22 cellular contexts compared by ENCODE assay signal in the genomic region with DNA sequence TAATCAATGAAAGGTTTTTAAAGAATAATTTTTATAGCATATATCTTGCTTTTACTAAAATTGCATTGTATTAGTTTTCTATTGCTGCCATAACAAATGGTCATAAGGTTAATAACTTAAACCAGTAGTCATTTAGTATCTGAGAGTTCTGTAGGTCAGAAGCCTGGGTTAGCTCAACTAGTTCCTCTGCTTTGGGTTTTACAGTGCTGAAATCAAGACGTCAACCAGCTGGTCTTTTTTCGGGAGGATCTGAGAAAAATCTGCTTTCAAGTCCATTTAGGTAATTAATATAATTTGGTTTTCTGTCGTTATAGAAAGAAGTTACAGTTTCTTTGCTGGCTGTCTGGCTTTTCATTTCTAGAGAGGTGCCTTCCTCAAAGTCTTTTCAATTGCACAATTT.
"Had no signal": no experiment of that assay in that cellular context is flagged by ENCODE, and none has a peak within 500 bp of the region (broad histone marks: within the 10 kb centered on the region; RNA-seq: fewer than 3 reads in every experiment).

No MANE protein-coding gene starts in this region.

- H3K36me3 Mint-ChIP-seq: activated naive CD8-positive, alpha-beta T cell treated with anti-CD3 and anti-CD28 coated beads for 36 hours; mesothelial cell of epicardium; natural killer cell treated with Interleukin-12 subunit alpha and Interleukin-12 subunit beta and Interleukin-15 and Interleukin-18, amount 100 ng/mL, for 72 hours had no signal

- H3K4me3 Mint-ChIP-seq: activated B cell treated with CpG ODN at 0.5 μM for 24 hours; activated CD4-positive, alpha-beta T cell treated with anti-CD3 and anti-CD28 coated beads for 36 hours; activated naive CD8-positive, alpha-beta T cell treated with anti-CD3 and anti-CD28 coated beads for 36 hours; activated T-cell treated with anti-CD3 and anti-CD28 coated beads, Interleukin-2, amount 50 U/mL, for 4 hours; mesothelial cell of epicardium; natural killer cell treated with Interleukin-12 subunit alpha and Interleukin-12 subunit beta and Interleukin-15 and Interleukin-18, amount 100 ng/mL, for 72 hours had no signal

- DNase-seq: activated B cell treated with CpG ODN at 0.5 μM for 24 hours; activated CD4-positive, alpha-beta T cell treated with anti-CD3 and anti-CD28 coated beads for 36 hours; activated CD4-positive, alpha-beta T cell treated with anti-CD3 and anti-CD28 coated beads, Interleukin-2, amount 50 U/mL, for 48 hours; activated CD8-positive, alpha-beta memory T cell treated with anti-CD3 and anti-CD28 coated beads, Interleukin-2, amount 50 U/mL, for 48 hours; activated naive CD4-positive, alpha-beta T cell; activated naive CD8-positive, alpha-beta T cell treated with anti-CD3 and anti-CD28 coated beads for 36 hours; activated T-cell treated with anti-CD3 and anti-CD28 coated beads, Interleukin-2, amount 50 U/mL, for 4 hours; central memory CD4-positive, alpha-beta T cell; effector memory CD4-positive, alpha-beta T cell; hippocampal formation; kidney glomerular epithelial cell; left lung; retina; stimulated activated CD4-positive, alpha-beta T cell treated with anti-CD3 and anti-CD28 coated beads, Interleukin-4, amount 100 ng/mL, for 1 hour; stimulated activated naive CD4-positive, alpha-beta T cell treated with Interleukin-2 at 50 U/mL for 16 hours; upper lobe of left lung had no signal

- ATAC-seq: activated CD4-positive, alpha-beta T cell treated with anti-CD3 and anti-CD28 coated beads for 36 hours; activated T-cell treated with anti-CD3 and anti-CD28 coated beads, Interleukin-2, amount 50 U/mL, for 4 hours; esophagus mucosa; left lung; natural killer cell treated with Interleukin-12 subunit alpha and Interleukin-12 subunit beta and Interleukin-15 and Interleukin-18, amount 100 ng/mL, for 72 hours had no signal

- H3K9me3 Mint-ChIP-seq: activated B cell treated with CpG ODN at 0.5 μM for 24 hours; activated naive CD8-positive, alpha-beta T cell treated with anti-CD3 and anti-CD28 coated beads for 36 hours; activated T-cell treated with anti-CD3 and anti-CD28 coated beads, Interleukin-2, amount 50 U/mL, for 4 hours had no signal

- H3K4me1 ChIP-seq: left lung, upper lobe of left lung had no signal

- H3K36me3 ChIP-seq: left lung, thoracic aorta, upper lobe of left lung had no signal

- H3K4me1 Mint-ChIP-seq: activated CD4-positive, alpha-beta T cell treated with anti-CD3 and anti-CD28 coated beads for 36 hours; activated naive CD8-positive, alpha-beta T cell treated with anti-CD3 and anti-CD28 coated beads for 36 hours; mesothelial cell of epicardium had no signal

- H3K9me3 ChIP-seq: thoracic aorta, upper lobe of left lung had no signal

- H3K27me3 Mint-ChIP-seq: activated B cell treated with CpG ODN at 0.5 μM for 24 hours; activated CD4-positive, alpha-beta T cell treated with anti-CD3 and anti-CD28 coated beads for 36 hours; activated naive CD8-positive, alpha-beta T cell treated with anti-CD3 and anti-CD28 coated beads for 36 hours; natural killer cell treated with Interleukin-12 subunit alpha and Interleukin-12 subunit beta and Interleukin-15 and Interleukin-18, amount 100 ng/mL, for 72 hours; progenitor cell of endocrine pancreas had no signal

- H3K4me3 ChIP-seq: left lung, thoracic aorta, upper lobe of left lung had no signal

- H3K27me3 ChIP-seq: left lung, upper lobe of left lung had no signal

- H3K27ac ChIP-seq: left lung, thoracic aorta, upper lobe of left lung had no signal

- H3K27ac Mint-ChIP-seq: activated B cell treated with CpG ODN at 0.5 μM for 24 hours; activated CD4-positive, alpha-beta T cell treated with anti-CD3 and anti-CD28 coated beads for 36 hours; activated naive CD8-positive, alpha-beta T cell treated with anti-CD3 and anti-CD28 coated beads for 36 hours; activated T-helper 2 cell treated with anti-CD3 and anti-CD28 coated beads, Interferon-gamma antibody, Interleukin-2, Interleukin-4, amounts not matched to agents 10 μg/mL and 5 μg/mL and 100 μg/mL, durations not matched to agents 14 hours and 24 hours and 36 hours; mesothelial cell of epicardium; natural killer cell treated with Interleukin-12 subunit alpha and Interleukin-12 subunit beta and Interleukin-15 and Interleukin-18, amount 100 ng/mL, for 72 hours; progenitor cell of endocrine pancreas had no signal
